12 cellular contexts compared by ENCODE assay signal in the genomic region with DNA sequence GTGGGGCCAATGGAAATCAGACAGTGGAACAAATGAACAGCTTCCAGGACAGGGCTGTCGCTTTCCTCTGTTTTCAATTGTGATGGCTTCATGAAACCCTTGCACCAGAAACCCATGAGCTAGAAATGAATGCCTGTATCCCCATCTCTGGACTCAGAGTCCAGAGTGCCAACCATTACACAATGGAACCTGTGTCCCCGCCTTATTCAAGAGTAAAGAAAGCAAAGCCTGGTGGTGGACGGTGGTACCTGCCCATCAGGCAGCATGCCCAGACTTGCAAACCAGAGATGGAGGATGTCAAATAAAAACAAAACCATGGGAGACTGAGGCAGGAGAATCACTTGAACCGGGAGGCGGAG. TPM values are rescaled to one million over a fixed set of nuclear protein-coding genes. Genes with fewer than 3 reads are reported as not detected.
DNase-seq lines count a peak whose midpoint lies in the region; ATAC-seq and TF ChIP-seq lines count a peak whose summit lies in the region.
"Had no signal": no experiment of that assay in that cellular context is flagged by ENCODE, and none has a peak within 500 bp of the region (broad histone marks: within the 10 kb centered on the region; RNA-seq: fewer than 3 reads in every experiment).

No MANE protein-coding gene starts in this region.

- H3K27me3 Mint-ChIP-seq in osteocyte (ENCODE audit: unreplicated experiment), result no peaks in the 10 kb centered on the region
- no peaks in the 10 kb centered on the region for H3K27me3 Mint-ChIP-seq in activated CD4-positive, alpha-beta T cell treated with anti-CD3 and anti-CD28 coated beads for 36 hours
- H3K27me3 Mint-ChIP-seq: natural killer cell treated with Interleukin-12 subunit alpha and Interleukin-12 subunit beta and Interleukin-15 and Interleukin-18, amount 100 ng/mL, for 72 hours had no signal

- H3K9me3 Mint-ChIP-seq in osteocyte (ENCODE audit: unreplicated experiment), result no peaks in the 10 kb centered on the region
- no peaks in the 10 kb centered on the region for H3K9me3 Mint-ChIP-seq in activated CD4-positive, alpha-beta T cell treated with anti-CD3 and anti-CD28 coated beads for 36 hours (ENCODE audit: low read depth)
- H3K9me3 Mint-ChIP-seq: natural killer cell treated with Interleukin-12 subunit alpha and Interleukin-12 subunit beta and Interleukin-15 and Interleukin-18, amount 100 ng/mL, for 72 hours had no signal

- no peak for ATAC-seq in GM18873 (IDR thresholded peaks at IDR 0.05; ENCODE audit: low FRiP score, unreplicated experiment)
- no peak for ATAC-seq in activated CD4-positive, alpha-beta T cell treated with anti-CD3 and anti-CD28 coated beads for 36 hours
- ATAC-seq: natural killer cell treated with Interleukin-12 subunit alpha and Interleukin-12 subunit beta and Interleukin-15 and Interleukin-18, amount 100 ng/mL, for 72 hours had no signal

- CTCF ChIA-PET in activated CD4-positive, alpha-beta T cell treated with anti-CD3 and anti-CD28 coated beads for 36 hours (lab: Charles Lee), result interaction anchor here (1.0 to 3.5 kb wide), 4 partner anchors 9 to 137 kb away, joined by 3 to 22 read pairs (median 7); no protein-coding TSS in a partner anchor

- peaks cover 81% of the 10 kb centered on the region for H3K4me1 Mint-ChIP-seq in osteocyte (ENCODE audit: unreplicated experiment)
- peaks cover 35% of the 10 kb centered on the region for H3K4me1 Mint-ChIP-seq in activated CD4-positive, alpha-beta T cell treated with anti-CD3 and anti-CD28 coated beads for 36 hours

- no peaks in the 10 kb centered on the region for H3K27me3 ChIP-seq in duodenal mucosa (ENCODE audit: control insufficient read depth in 1 of 2, insufficient read depth in 2 of 2, low read length in 2 of 2)

- TF ChIP-seq CTCF in osteocyte (IDR thresholded peaks at IDR 0.05), result peak; percentile 13

- intact Hi-C loops in activated CD4-positive, alpha-beta T cell treated with anti-CD3 and anti-CD28 coated beads for 36 hours (cut with DNase I, micrococcal nuclease), result no loop called here

- peak overlapping the region; percentile 92 for H3K27ac Mint-ChIP-seq in osteocyte (ENCODE audit: unreplicated experiment)
- no peak overlapping the region for H3K27ac Mint-ChIP-seq in activated CD4-positive, alpha-beta T cell treated with anti-CD3 and anti-CD28 coated beads for 36 hours
- H3K27ac Mint-ChIP-seq: natural killer cell treated with Interleukin-12 subunit alpha and Interleukin-12 subunit beta and Interleukin-15 and Interleukin-18, amount 100 ng/mL, for 72 hours had no signal

- peak overlapping the region; percentile 43 for H3K4me3 Mint-ChIP-seq in osteocyte (ENCODE audit: unreplicated experiment)
- H3K4me3 Mint-ChIP-seq in activated CD4-positive, alpha-beta T cell treated with anti-CD3 and anti-CD28 coated beads for 36 hours, result no peak overlapping the region
- H3K4me3 Mint-ChIP-seq: natural killer cell treated with Interleukin-12 subunit alpha and Interleukin-12 subunit beta and Interleukin-15 and Interleukin-18, amount 100 ng/mL, for 72 hours had no signal

- H3K4me3 ChIP-seq in duodenal mucosa (ENCODE audit: low read depth in 1 of 2, low read length in 2 of 2), result no peak overlapping the region

- H3K36me3 Mint-ChIP-seq in osteocyte (ENCODE audit: unreplicated experiment), result no peaks in the 10 kb centered on the region
- H3K36me3 Mint-ChIP-seq in activated CD4-positive, alpha-beta T cell treated with anti-CD3 and anti-CD28 coated beads for 36 hours (ENCODE audit: low read depth), result no peaks in the 10 kb centered on the region
- H3K36me3 Mint-ChIP-seq: natural killer cell treated with Interleukin-12 subunit alpha and Interleukin-12 subunit beta and Interleukin-15 and Interleukin-18, amount 100 ng/mL, for 72 hours had no signal

- no peaks in the 10 kb centered on the region for H3K36me3 ChIP-seq in duodenal mucosa (ENCODE audit: control insufficient read depth in 1 of 2, insufficient read depth in 2 of 2, low read length in 2 of 2)

- peak overlapping the region in 1 of 2 donors; percentile 18 for H3K9ac ChIP-seq in duodenal mucosa (ENCODE audit: low read depth in 1 of 2, low read length in 2 of 2)
- H3K9ac ChIP-seq: KMS-11 had no signal

- peak overlapping the region; percentile 56 for H3K27ac ChIP-seq in duodenal mucosa (ENCODE audit: low read depth, low read length)
- H3K27ac ChIP-seq: KMS-11 had no signal

- POLR2A ChIA-PET in activated CD4-positive, alpha-beta T cell treated with anti-CD3 and anti-CD28 coated beads for 36 hours (lab: Charles Lee), result no interaction called here

- DNase-seq in COLO668 (lab: John Stamatoyannopoulos, UW; ENCODE audit: unreplicated experiment) (peak; percentile 66), NCI-H345 (lab: John Stamatoyannopoulos, UW) (peak; percentile 72), osteocyte (ENCODE audit: extremely low spot score, unreplicated experiment) (no peak)
- no peak for DNase-seq in stimulated activated CD4-positive, alpha-beta T cell treated with anti-CD3 and anti-CD28 coated beads, Interleukin-4, amount 100 ng/mL, for 1 hour
- no peak for DNase-seq in activated CD4-positive, alpha-beta T cell treated with anti-CD3 and anti-CD28 coated beads for 4 hours
- DNase-seq in activated CD4-positive, alpha-beta T cell treated with anti-CD3 and anti-CD28 coated beads for 36 hours, result no peak
- DNase-seq: substantia nigra had no signal

- H3K4me1 ChIP-seq in duodenal mucosa (ENCODE audit: control insufficient read depth in 1 of 2, insufficient read depth in 2 of 2, low read length in 2 of 2), result peaks cover 32 to 33% of the 10 kb centered on the region in 2 donors

- no peaks in the 10 kb centered on the region for H3K9me3 ChIP-seq in duodenal mucosa (ENCODE audit: control insufficient read depth in 1 of 2, low read length in 2 of 2)

RNA-seq across cellular contexts. Expression of gene CAPN2, which starts 4.4 kb away (rescaled TPM):
- total RNA-seq in osteocyte, result 271 and 278 TPM in 2 replicates
- total RNA-seq in activated CD4-positive, alpha-beta T cell treated with anti-CD3 and anti-CD28 coated beads for 36 hours, result 10 to 100 TPM; 31.1 to 33.1 TPM

RNA-seq across cellular contexts. Expression of gene CAPN8, which starts 42.5 kb away (rescaled TPM):
- total RNA-seq in osteocyte, result not detected in 2 replicates
- total RNA-seq in activated CD4-positive, alpha-beta T cell treated with anti-CD3 and anti-CD28 coated beads for 36 hours, result not detected
- total RNA-seq: natural killer cell treated with Interleukin-12 subunit alpha and Interleukin-12 subunit beta and Interleukin-15 and Interleukin-18, amount 100 ng/mL, for 72 hours; T-helper 1 cell treated with Interleukin-12 subunit alpha and Interleukin-12 subunit beta and Interleukin-4 antibody, amounts not matched to agents 30 ng/mL and 1 ng/mL, for 36 hours had no signal

Comparison
In these comparisons a context has a peak if more than half of its experiments do, and no peak if none do; other contexts are left out.
1. DNase-seq: peak in COLO668 (single experiment) and NCI-H345 (single experiment); none in osteocyte (single experiment), stimulated activated CD4-positive, alpha-beta T cell treated with anti-CD3 and anti-CD28 coated beads, Interleukin-4, amount 100 ng/mL, for 1 hour (single experiment), activated CD4-positive, alpha-beta T cell treated with anti-CD3 and anti-CD28 coated beads for 4 hours (0 of 2) and activated CD4-positive, alpha-beta T cell treated with anti-CD3 and anti-CD28 coated beads for 36 hours (single experiment).